In the genomic region with DNA sequence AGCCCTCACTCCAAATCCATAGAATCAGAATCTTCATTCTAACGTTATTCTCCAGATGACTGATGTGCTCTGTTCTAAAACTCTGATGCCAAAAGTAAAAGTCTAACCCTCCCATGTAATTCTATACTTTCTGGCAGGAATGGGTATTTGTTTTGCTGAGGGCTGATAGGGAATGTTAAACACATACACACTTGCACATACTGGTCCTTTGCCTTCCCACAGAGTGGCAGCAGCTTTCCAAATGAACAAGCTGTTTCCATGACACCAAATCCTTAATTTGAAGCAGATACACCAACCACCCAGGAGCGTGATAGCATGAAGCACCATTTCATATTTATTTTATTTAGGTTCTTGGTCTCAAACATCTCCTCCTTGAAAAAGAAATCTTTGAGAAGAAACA, we compare ENCODE assay signal across 23 cellular contexts.
DNase-seq lines count a peak whose midpoint lies in the region; TF ChIP-seq lines count a peak whose summit lies in the region.
"Had no signal": no experiment of that assay in that cellular context is flagged by ENCODE, and none has a peak within 500 bp of the region (broad histone marks: within the 10 kb centered on the region; RNA-seq: fewer than 3 reads in every experiment).

No MANE protein-coding gene starts in this region.

- H2BK120ac ChIP-seq in H9 (ENCODE audit: low read depth, low read length, poor library complexity, severe bottlenecking): no peak overlapping the region

- no peak overlapping the region for H2BK12ac ChIP-seq in H9 (ENCODE audit: insufficient read length, low read depth, low read length)

- H3K27me3 ChIP-seq in H9 (ENCODE audit: insufficient read depth, low read length): no peaks in the 10 kb centered on the region
- H3K27me3 ChIP-seq: brain microvascular endothelial cell, esophagus squamous epithelium, neutrophil had no signal

- H3K18ac ChIP-seq in H9 (ENCODE audit: insufficient read length, low read depth, low read length): no peak overlapping the region

- H3K4me3 Mint-ChIP-seq in H9: no peak overlapping the region; a peak in 2 of 5 replicates
- H3K4me3 Mint-ChIP-seq: activated B cell treated with CpG ODN at 0.5 μM for 24 hours; activated CD4-positive, alpha-beta memory T cell treated with anti-CD3 and anti-CD28 coated beads for 36 hours; activated naive CD8-positive, alpha-beta T cell treated with anti-CD3 and anti-CD28 coated beads, Interleukin-2, amount 10 ng/mL, durations not matched to agents 7 days and 5 days; CD8-positive, alpha-beta T cell; endodermal cell; stimulated activated effector memory CD8-positive, alpha-beta T cell treated with anti-CD3 and anti-CD28 coated beads, Interleukin-12 subunit alpha, Interleukin-12 subunit beta, amount 100 ng/mL, for 72 hours had no signal

- no peak overlapping the region for H2BK5ac ChIP-seq in H9 (ENCODE audit: insufficient read length, low read length)

- H3K9me3 ChIP-seq in H9 (ENCODE audit: control insufficient read depth, low read depth, low read length): no peaks in the 10 kb centered on the region
- H3K9me3 ChIP-seq: esophagus squamous epithelium, neutrophil, psoas muscle had no signal

- H4K20me1 ChIP-seq in H9 (ENCODE audit: control insufficient read depth, insufficient read depth, insufficient read length): no peaks in the 10 kb centered on the region

- no peak overlapping the region for H3K4me2 ChIP-seq in H9 (ENCODE audit: insufficient read depth, insufficient read length, low read length)

- no peak overlapping the region for H3K4ac ChIP-seq in H9 (ENCODE audit: low read depth, low read length)

- H2AFZ ChIP-seq in H9 (ENCODE audit: low read length): no peak overlapping the region

- WGBS in H9 (ENCODE audit: extremely low coverage, insufficient read length, low lambda C conversion rate): no CpG with 5 or more reads among the region's 2 CpGs

- H3K23me2 ChIP-seq in H9 (ENCODE audit: insufficient read length, low read depth, low read length, poor library complexity, severe bottlenecking): no peaks in the 10 kb centered on the region

- H3K4me1 ChIP-seq in H9 (ENCODE audit: insufficient read depth, low read length): peaks cover 26% of the 10 kb centered on the region; the same call in 1 of the 2 replicates
- H3K4me1 ChIP-seq: psoas muscle had no signal

- H3K79me2 ChIP-seq in H9 (ENCODE audit: insufficient read depth, low read length): no peaks in the 10 kb centered on the region

- H3K27me3 Mint-ChIP-seq in H9 (ENCODE audit: low read depth): no peaks in the 10 kb centered on the region
- H3K27me3 Mint-ChIP-seq: activated B cell treated with CpG ODN at 0.5 μM for 24 hours; activated CD4-positive, alpha-beta memory T cell treated with anti-CD3 and anti-CD28 coated beads for 36 hours; activated naive CD8-positive, alpha-beta T cell treated with anti-CD3 and anti-CD28 coated beads, Interleukin-2, amount 10 ng/mL, durations not matched to agents 7 days and 5 days had no signal

- H3K36me3 Mint-ChIP-seq in H9 (ENCODE audit: insufficient read depth in 1 of 3, low read depth in 3 of 3): peaks cover 0 to 10% (median 7%) of the 10 kb centered on the region in 3 experiments; a peak in 4 of 7 replicates
- H3K36me3 Mint-ChIP-seq: activated CD4-positive, alpha-beta memory T cell treated with anti-CD3 and anti-CD28 coated beads for 36 hours; activated naive CD8-positive, alpha-beta T cell treated with anti-CD3 and anti-CD28 coated beads, Interleukin-2, amount 10 ng/mL, durations not matched to agents 7 days and 5 days; CD8-positive, alpha-beta T cell; stimulated activated effector memory CD8-positive, alpha-beta T cell treated with anti-CD3 and anti-CD28 coated beads, Interleukin-12 subunit alpha, Interleukin-12 subunit beta, amount 100 ng/mL, for 72 hours had no signal

- no peak overlapping the region for H4K91ac ChIP-seq in H9 (ENCODE audit: insufficient read length, low read depth, low read length)

- no peak overlapping the region for H3K56ac ChIP-seq in H9 (ENCODE audit: insufficient read length, low read depth, low read length)

- no peak overlapping the region for H2BK20ac ChIP-seq in H9 (ENCODE audit: low read depth, low read length, poor library complexity, severe bottlenecking)

- no peak overlapping the region for H2BK15ac ChIP-seq in H9 (ENCODE audit: low read depth, low read length)

- no peak overlapping the region for H3T11ph ChIP-seq in H9 (ENCODE audit: low read length)

- peak overlapping the region; percentile 62 to 99 (median 75); a peak in 5 of 7 replicates for H3K27ac Mint-ChIP-seq in H9
- H3K27ac Mint-ChIP-seq: activated B cell treated with CpG ODN at 0.5 μM for 24 hours; activated CD4-positive, alpha-beta memory T cell treated with anti-CD3 and anti-CD28 coated beads for 36 hours; activated naive CD8-positive, alpha-beta T cell treated with anti-CD3 and anti-CD28 coated beads, Interleukin-2, amount 10 ng/mL, durations not matched to agents 7 days and 5 days; CD8-positive, alpha-beta T cell; endodermal cell; stimulated activated effector memory CD8-positive, alpha-beta T cell treated with anti-CD3 and anti-CD28 coated beads, Interleukin-12 subunit alpha, Interleukin-12 subunit beta, amount 100 ng/mL, for 72 hours had no signal

- H4K8ac ChIP-seq in H9 (replicated peaks; ENCODE audit: insufficient read length, low read depth, low read length): no peak overlapping the region

- H3K27ac ChIP-seq in H9 (ENCODE audit: insufficient read length, low read depth, low read length): no peak overlapping the region
- H3K27ac ChIP-seq in substantia nigra (ENCODE audit: low read depth, low read length, poor library complexity, severe bottlenecking): no peak overlapping the region
- H3K27ac ChIP-seq: brain microvascular endothelial cell, coronary artery, esophagus squamous epithelium, HL-60, neutrophil, psoas muscle had no signal

- no peak overlapping the region for H2AK5ac ChIP-seq in H9 (ENCODE audit: insufficient read length, low read length)

- no peak overlapping the region for H3K9ac ChIP-seq in H9 (ENCODE audit: extremely low read depth, insufficient read length, low read length)

- no peak overlapping the region for H4K5ac ChIP-seq in H9 (ENCODE audit: insufficient read length, low read depth, low read length)

- peaks cover 0 to 12% of the 10 kb centered on the region in 2 experiments; a peak in 4 of 5 replicates for H3K9me3 Mint-ChIP-seq in H9
- H3K9me3 Mint-ChIP-seq: activated naive CD8-positive, alpha-beta T cell treated with anti-CD3 and anti-CD28 coated beads, Interleukin-2, amount 10 ng/mL, durations not matched to agents 7 days and 5 days; stimulated activated effector memory CD8-positive, alpha-beta T cell treated with anti-CD3 and anti-CD28 coated beads, Interleukin-12 subunit alpha, Interleukin-12 subunit beta, amount 100 ng/mL, for 72 hours had no signal

- no peak overlapping the region for H3K23ac ChIP-seq in H9 (ENCODE audit: insufficient read length, low read depth, low read length)

- DNase-seq in COLO668 (lab: John Stamatoyannopoulos, UW; ENCODE audit: unreplicated experiment): peak; percentile 6
- DNase-seq in H9: no peak
- peak; percentile 53 for DNase-seq in NCI-H69 (lab: John Stamatoyannopoulos, UW)
- peak; percentile 37 for DNase-seq in fibroblast of gingiva (ENCODE audit: low read depth)
- no peak for DNase-seq in NCI-H2227 treated with DMSO at 0.1 percent for 48 hours (lab: John Stamatoyannopoulos, UW)
- DNase-seq in substantia nigra (lab: John Stamatoyannopoulos, UW): no peak
- DNase-seq in medulla oblongata (ENCODE audit: extremely low spot score): no peak
- DNase-seq: activated B cell treated with CpG ODN at 0.5 μM for 24 hours; activated CD4-positive, alpha-beta memory T cell treated with anti-CD3 and anti-CD28 coated beads for 36 hours; activated effector memory CD4-positive, alpha-beta T cell treated with Interleukin-2 at 50 U/mL for 16 hours; activated naive CD8-positive, alpha-beta T cell treated with anti-CD3 and anti-CD28 coated beads, Interleukin-2, amount 10 ng/mL, durations not matched to agents 7 days and 5 days; brain microvascular endothelial cell; CD8-positive, alpha-beta T cell; endodermal cell; esophagus squamous epithelium; GOT3; NCI-H146; psoas muscle; T1000 had no signal

- H3K79me1 ChIP-seq in H9 (ENCODE audit: insufficient read depth, low read depth, low read length, poor library complexity, severe bottlenecking): no peaks in the 10 kb centered on the region

- H3K4me1 Mint-ChIP-seq in H9: peaks cover 81 to 84% of the 10 kb centered on the region in 2 experiments
- H3K4me1 Mint-ChIP-seq: activated B cell treated with CpG ODN at 0.5 μM for 24 hours; activated naive CD8-positive, alpha-beta T cell treated with anti-CD3 and anti-CD28 coated beads, Interleukin-2, amount 10 ng/mL, durations not matched to agents 7 days and 5 days; stimulated activated effector memory CD8-positive, alpha-beta T cell treated with anti-CD3 and anti-CD28 coated beads, Interleukin-12 subunit alpha, Interleukin-12 subunit beta, amount 100 ng/mL, for 72 hours had no signal

- no peak overlapping the region for H3K14ac ChIP-seq in H9 (ENCODE audit: insufficient read depth, low read length)

- no peak for TF ChIP-seq CTCF in H9 (conservative IDR thresholded peaks at IDR 0.05)

Comparison
In these comparisons a context has a peak if more than half of its experiments do, and no peak if none do; other contexts are left out.
1. DNase-seq: peak in COLO668 (single experiment), NCI-H69 (single experiment) and fibroblast of gingiva (single experiment); none in H9 (single experiment), NCI-H2227 treated with DMSO at 0.1 percent for 48 hours (single experiment), substantia nigra (0 of 49) and medulla oblongata (single experiment).